In genomic region chr7:29141981-29142380, GRCh38 we compare ENCODE assay signal across 1 cellular context.
TF ChIP-seq lines count a peak whose summit lies in the region.

No MANE protein-coding gene starts in this region.

TF ChIP-seq in HepG2, 621 proteins besides CTCF, POLR2A, EP300 and RAD21:
- TF ChIP-seq, protein P1, sequence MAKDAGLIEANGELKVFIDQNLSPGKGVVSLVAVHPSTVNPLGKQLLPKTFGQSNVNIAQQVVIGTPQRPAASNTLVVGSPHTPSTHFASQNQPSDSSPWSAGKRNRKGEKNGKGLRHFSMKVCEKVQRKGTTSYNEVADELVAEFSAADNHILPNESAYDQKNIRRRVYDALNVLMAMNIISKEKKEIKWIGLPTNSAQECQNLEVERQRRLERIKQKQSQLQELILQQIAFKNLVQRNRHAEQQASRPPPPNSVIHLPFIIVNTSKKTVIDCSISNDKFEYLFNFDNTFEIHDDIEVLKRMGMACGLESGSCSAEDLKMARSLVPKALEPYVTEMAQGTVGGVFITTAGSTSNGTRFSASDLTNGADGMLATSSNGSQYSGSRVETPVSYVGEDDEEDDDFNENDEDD (CRISPR knock-in tag; IDR thresholded peaks at IDR 0.05; ENCODE audit: borderline replicate concordance), result no peak
- TF ChIP-seq PTBP1 (IDR thresholded peaks at IDR 0.05; ENCODE audit: low read depth, low read length, poor library complexity, severe bottlenecking) (no peak), ZNF44 (CRISPR knock-in tag; IDR thresholded peaks at IDR 0.05) (no peak), KDM1A (CRISPR knock-in tag; IDR thresholded peaks at IDR 0.05) (no peak), FOXK1 (CRISPR knock-in tag; IDR thresholded peaks at IDR 0.05; ENCODE audit: borderline replicate concordance, low read depth) (no peak)
